ENCODE assay signal across 8 cellular contexts in the genomic region with DNA sequence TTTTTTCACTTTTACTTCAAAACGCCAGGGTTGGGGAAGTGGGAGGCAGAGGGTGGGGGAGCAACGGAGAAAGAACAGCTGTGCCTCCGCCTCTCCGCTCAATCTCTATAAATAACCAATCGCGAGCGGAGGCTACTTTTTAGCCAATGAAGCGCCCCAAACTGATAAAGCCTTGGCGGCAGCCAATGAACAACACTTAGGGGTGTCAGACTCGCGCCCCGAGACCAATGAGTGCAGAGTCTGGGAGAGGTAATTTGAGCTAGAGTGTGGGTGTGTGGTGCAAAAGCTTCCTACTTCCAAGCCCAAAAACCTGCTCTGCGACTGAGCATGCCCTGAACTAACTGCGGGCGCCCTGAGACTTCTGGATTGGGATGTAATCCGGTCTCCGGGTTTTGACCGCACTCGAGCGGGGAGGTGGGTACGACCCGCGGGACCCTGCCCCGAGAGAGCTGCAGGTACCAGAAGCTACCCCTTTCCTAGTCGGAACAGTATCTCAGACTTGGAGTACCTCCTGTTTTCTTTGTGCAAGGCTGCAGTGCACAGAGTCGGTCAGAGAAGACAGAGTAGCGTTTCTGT. TPM values are rescaled to one million over a fixed set of nuclear protein-coding genes. Genes with fewer than 3 reads are reported as not detected.
DNase-seq lines count a peak whose midpoint lies in the region; ATAC-seq, FAIRE-seq and TF ChIP-seq lines count a peak whose summit lies in the region.

No MANE protein-coding gene starts in this region.

- H3K9ac ChIP-seq in NT2/D1 (ENCODE audit: insufficient read length, low read depth), result peak overlapping the region; percentile 90
- H3K9ac ChIP-seq in endothelial cell of umbilical vein (replicated peaks; ENCODE audit: extremely low read depth, insufficient read depth, low read length), result peak overlapping the region; percentile 82

- no TSS peak for BruUV-seq in endothelial cell of umbilical vein (replicated peaks; lab: Mats Ljungman, UMichigan)

- no peak for TF ChIP-seq POLR2A in endothelial cell of umbilical vein (IDR thresholded peaks at IDR 0.05; ENCODE audit: low read depth, low read length)

- no peaks in the 10 kb centered on the region for H3K9me1 ChIP-seq in endothelial cell of umbilical vein (replicated peaks; ENCODE audit: control insufficient read depth, extremely low read depth, insufficient read depth, low read length)

- FAIRE-seq in endothelial cell of umbilical vein (lab: Jason Lieb, UNC), result peak; percentile 99

- no peaks in the 10 kb centered on the region for H3K9me3 ChIP-seq in NT2/D1 (ENCODE audit: insufficient read depth, low read length)
- H3K9me3 ChIP-seq in endothelial cell of umbilical vein (replicated peaks; ENCODE audit: control insufficient read depth, insufficient read depth, low read length), result no peaks in the 10 kb centered on the region

- peak overlapping the region; percentile 89 for H2AFZ ChIP-seq in endothelial cell of umbilical vein (ENCODE audit: low read depth, low read length)

- intact Hi-C loops in endothelial cell of umbilical vein (cut with micrococcal nuclease), result loop anchor here (1.0 to 10.0 kb wide), 8 partner anchors 16 to 856 kb away; no protein-coding TSS in a partner anchor

- peaks cover 7% of the 10 kb centered on the region for H4K20me1 ChIP-seq in endothelial cell of umbilical vein (replicated peaks; ENCODE audit: control insufficient read depth, extremely low read depth, insufficient read depth, low read length)

- peak; percentile 91 for DNase-seq in CMK (ENCODE audit: low read depth)
- DNase-seq in HS-27A (ENCODE audit: low read depth), result peak; percentile 95
- peak; percentile 96 for DNase-seq in NT2/D1 (ENCODE audit: low read depth, low spot score)
- DNase-seq in activated CD8-positive, alpha-beta memory T cell treated with anti-CD3 and anti-CD28 coated beads, Interleukin-2, amount 50 U/mL, for 48 hours, result peak; percentile 87
- peak; percentile 99 for DNase-seq in endothelial cell of umbilical vein (ENCODE audit: low read depth, low spot score)
- DNase-seq in mesothelial cell of epicardium (ENCODE audit: low spot score in 2 of 2, unreplicated experiment in 2 of 2), result peak; percentile 82 to 93
- peak; percentile 82 to 83 for DNase-seq in stimulated activated CD8-positive, alpha-beta memory T cell treated with anti-CD3 and anti-CD28 coated beads, Interleukin-15, amount 100 ng/mL, for 48 hours (ENCODE audit: low read depth in 2 of 2)

- H3K27me3 ChIP-seq in NT2/D1 (ENCODE audit: insufficient read depth, insufficient read length), result peaks cover 14% of the 10 kb centered on the region
- no peaks in the 10 kb centered on the region for H3K27me3 ChIP-seq in endothelial cell of umbilical vein (ENCODE audit: control insufficient read depth in 2 of 2, insufficient read depth in 2 of 2, low read length in 2 of 2)

- dilution Hi-C loops in endothelial cell of umbilical vein (cut with MboI; ENCODE audit: extremely low pct_ligation_motif_present, low sequenced_read_pairs), result no loop called here

- POLR2A ChIA-PET in endothelial cell of umbilical vein (lab: Charles Lee), result interaction anchor here (0.7 to 1.8 kb wide), 12 partner anchors 11 to 121 kb away, joined by 3 to 15 read pairs (median 4); no protein-coding TSS in a partner anchor

- no peaks in the 10 kb centered on the region for H3K4me1 ChIP-seq in NT2/D1 (ENCODE audit: insufficient read depth, insufficient read length)
- H3K4me1 ChIP-seq in endothelial cell of umbilical vein (ENCODE audit: control insufficient read depth, extremely low read depth, insufficient read depth, low read length), result peaks cover 18% of the 10 kb centered on the region

- no peaks in the 10 kb centered on the region for H3K9me3 Mint-ChIP-seq in mesothelial cell of epicardium

- H3K4me2 ChIP-seq in endothelial cell of umbilical vein (ENCODE audit: insufficient read depth, low read length), result peak overlapping the region; percentile 91

- peak; percentile 76 for ATAC-seq in GM19468 (IDR thresholded peaks at IDR 0.05; ENCODE audit: extremely low read depth, unreplicated experiment)

- peaks cover 42% of the 10 kb centered on the region for H3K79me2 ChIP-seq in endothelial cell of umbilical vein (ENCODE audit: control insufficient read depth, insufficient read depth, low read length)

- H3K27ac Mint-ChIP-seq in mesothelial cell of epicardium, result peak overlapping the region; percentile 98

- TF ChIP-seq CTCF in endothelial cell of umbilical vein (IDR thresholded peaks at IDR 0.05; ENCODE audit: extremely low read depth in 1 of 2, insufficient read depth in 1 of 2, low read depth in 1 of 2, low read length in 2 of 2) (no peak), mesothelial cell of epicardium (IDR thresholded peaks at IDR 0.05; ENCODE audit: unreplicated experiment) (no peak)

- CTCF ChIA-PET in endothelial cell of umbilical vein (lab: Charles Lee), result interaction anchor here (0.6 to 10.6 kb wide), 16 partner anchors 11 to 809 kb away, joined by 3 to 203 read pairs (median 4); no protein-coding TSS in a partner anchor

- H3K36me3 Mint-ChIP-seq in mesothelial cell of epicardium, result peaks cover 3% of the 10 kb centered on the region

- H3K4me3 ChIP-seq in NT2/D1 (ENCODE audit: insufficient read length, low read depth), result peak overlapping the region; percentile 93
- H3K4me3 ChIP-seq in endothelial cell of umbilical vein (replicated peaks in 1 of 3; ENCODE audit: insufficient read depth in 1 of 3, low read depth in 1 of 3, low read length in 3 of 3), result peak overlapping the region; percentile 88 to 100 (median 94)

- peak overlapping the region; percentile 84 for H3K27ac ChIP-seq in endothelial cell of umbilical vein (ENCODE audit: insufficient read depth, low read depth, low read length)

- H3K36me3 ChIP-seq in NT2/D1 (ENCODE audit: insufficient read depth, insufficient read length, low read length) (peaks cover 17% of the 10 kb centered on the region), endothelial cell of umbilical vein (ENCODE audit: control insufficient read depth in 2 of 2, extremely low read depth in 1 of 2, insufficient read depth in 2 of 2, low read length in 2 of 2) (no peaks in the 10 kb centered on the region)

- peaks cover 2% of the 10 kb centered on the region for H3K27me3 Mint-ChIP-seq in mesothelial cell of epicardium (ENCODE audit: low read depth)

- H3K4me3 Mint-ChIP-seq in mesothelial cell of epicardium, result peak overlapping the region; percentile 94

- peaks cover 41% of the 10 kb centered on the region for H3K4me1 Mint-ChIP-seq in mesothelial cell of epicardium

TF ChIP-seq in endothelial cell of umbilical vein, 7 proteins besides CTCF, POLR2A, EP300 and RAD21:
- TF ChIP-seq, protein P1, sequence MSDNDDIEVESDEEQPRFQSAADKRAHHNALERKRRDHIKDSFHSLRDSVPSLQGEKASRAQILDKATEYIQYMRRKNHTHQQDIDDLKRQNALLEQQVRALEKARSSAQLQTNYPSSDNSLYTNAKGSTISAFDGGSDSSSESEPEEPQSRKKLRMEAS (IDR thresholded peaks at IDR 0.05; ENCODE audit: insufficient read depth, insufficient read length), result no peak
- TF ChIP-seq FOS (IDR thresholded peaks at IDR 0.05; ENCODE audit: borderline replicate concordance, insufficient read depth, low read length), result no peak
- no peak for TF ChIP-seq GATA2 (IDR thresholded peaks at IDR 0.05; ENCODE audit: insufficient read depth, insufficient read length, low read depth, low read length)
- TF ChIP-seq MYC (IDR thresholded peaks at IDR 0.05; ENCODE audit: low read depth, low read length), result no peak

RNA-seq across cellular contexts. Expression of gene RAP2B, which starts 0.8 kb away (rescaled TPM):
- total RNA-seq in endothelial cell of umbilical vein, result 26.6 and 27.5 TPM in 2 replicates
- 7.9 and 8.3 TPM in 2 replicates for polyA plus RNA-seq in endothelial cell of umbilical vein
- 7.5 and 9.5 TPM in 2 replicates for polyA plus RNA-seq in endothelial cell of umbilical vein (2011; cell fraction: cytosol; rRNA removed)
- 4.9 and 6.5 TPM in 2 replicates for polyA plus RNA-seq in endothelial cell of umbilical vein (2011; cell fraction: nucleus; rRNA removed)
- 9.3 and 12.6 TPM in 2 replicates for polyA plus RNA-seq in endothelial cell of umbilical vein (2012)
- polyA minus RNA-seq in endothelial cell of umbilical vein, result 14.4 and 19.7 TPM in 2 replicates
- 10.9 TPM for polyA minus RNA-seq in endothelial cell of umbilical vein (2011; cell fraction: cytosol; rRNA and poly(A)+ RNA removed)
- 13.2 and 14.2 TPM in 2 replicates for polyA minus RNA-seq in endothelial cell of umbilical vein (2011; cell fraction: nucleus; rRNA and poly(A)+ RNA removed)
- total RNA-seq in mesothelial cell of epicardium, result 15.2 to 16.2 TPM (median 15.4 TPM) in 3 replicates

Comparison
In these comparisons a context has a peak if more than half of its experiments do, and no peak if none do; other contexts are left out.
1. Peak in every context shown above with its lines: DNase-seq, ATAC-seq, H3K4me3 ChIP-seq and H3K27ac ChIP-seq.